8 cellular contexts compared by ENCODE assay signal in genomic region chr4:85474818-85475630, GRCh38. TPM values are rescaled to one million over a fixed set of nuclear protein-coding genes. Genes with fewer than 3 reads are reported as not detected.
DNase-seq lines count a peak whose midpoint lies in the region; ATAC-seq and TF ChIP-seq lines count a peak whose summit lies in the region.

ARHGAP24 (plus strand) TSS chr4:85475150.

- peaks cover 3% of the 10 kb centered on the region for H3K9me3 Mint-ChIP-seq in activated naive CD8-positive, alpha-beta T cell treated with anti-CD3 and anti-CD28 coated beads, Interleukin-2, amount 50 U/mL, for 24 hours

- H3K4me3 ChIP-seq in cardiac muscle cell, result peak within 1 kb of the TSS; percentile 38
- H3K4me3 ChIP-seq in osteoblast (ENCODE audit: insufficient read depth, low read length), result peak within 1 kb of the TSS; percentile 80

- H3K4me1 ChIP-seq in cardiac muscle cell (ENCODE audit: low read depth) (peaks cover 5% of the 10 kb centered on the region), osteoblast (ENCODE audit: insufficient read depth, low read length) (peaks cover 9% of the 10 kb centered on the region)

- no peaks in the 10 kb centered on the region for H3K36me3 ChIP-seq in cardiac muscle cell
- H3K36me3 ChIP-seq in osteoblast (ENCODE audit: insufficient read depth, low read length), result no peaks in the 10 kb centered on the region

- H3K27me3 Mint-ChIP-seq in activated naive CD8-positive, alpha-beta T cell treated with anti-CD3 and anti-CD28 coated beads, Interleukin-2, amount 50 U/mL, for 24 hours, result peaks cover 24% of the 10 kb centered on the region

- H3K4me3 Mint-ChIP-seq in activated naive CD8-positive, alpha-beta T cell treated with anti-CD3 and anti-CD28 coated beads, Interleukin-2, amount 50 U/mL, for 24 hours, result peak within 1 kb of the TSS; percentile 59

- TF ChIP-seq CTCF in cardiac muscle cell (IDR thresholded peaks at IDR 0.05; ENCODE audit: low read depth, low read length), result no peak
- TF ChIP-seq CTCF in osteoblast (IDR thresholded peaks at IDR 0.05; ENCODE audit: extremely low read depth, low read depth, low read length), result no peak

- H2AFZ ChIP-seq in osteoblast (ENCODE audit: low read length), result peak within 1 kb of the TSS; percentile 90

- H3K9me3 ChIP-seq in cardiac muscle cell (ENCODE audit: low read depth), result no peaks in the 10 kb centered on the region
- H3K9me3 ChIP-seq in osteoblast (ENCODE audit: low read depth, low read length), result no peaks in the 10 kb centered on the region

- no peaks in the 10 kb centered on the region for H3K79me2 ChIP-seq in osteoblast (ENCODE audit: insufficient read depth, low read length)

- H3K4me1 Mint-ChIP-seq in activated naive CD8-positive, alpha-beta T cell treated with anti-CD3 and anti-CD28 coated beads, Interleukin-2, amount 50 U/mL, for 24 hours, result peaks cover 3% of the 10 kb centered on the region

- DNase-seq in D341Med (ENCODE audit: low spot score), result peak; percentile 63
- peak; percentile 77 for DNase-seq in NCI-H524 treated with DMSO at 0.1 percent for 48 hours (lab: John Stamatoyannopoulos, UW)
- peak; percentile 53 for DNase-seq in activated naive CD8-positive, alpha-beta T cell treated with anti-CD3 and anti-CD28 coated beads, Interleukin-2, amount 50 U/mL, for 24 hours
- peak; percentile 96 to 99 for DNase-seq in cardiac muscle cell (ENCODE audit: low read depth in 1 of 2, low spot score in 1 of 2)
- peak; percentile 95 for DNase-seq in osteoblast (ENCODE audit: insufficient read length, low spot score, missing footprints)
- no peak for DNase-seq in NK-92 treated with Interleukin-12 subunit alpha and Interleukin-12 subunit beta, amount 100 ng/mL, for 24 hours (lab: John Stamatoyannopoulos, UW)

- H3K36me3 Mint-ChIP-seq in activated naive CD8-positive, alpha-beta T cell treated with anti-CD3 and anti-CD28 coated beads, Interleukin-2, amount 50 U/mL, for 24 hours (ENCODE audit: low read depth), result no peaks in the 10 kb centered on the region

- H3K27me3 ChIP-seq in cardiac muscle cell (no peaks in the 10 kb centered on the region), osteoblast (ENCODE audit: insufficient read depth, low read length) (no peaks in the 10 kb centered on the region)

- no peak within 1 kb of the TSS for H3K27ac Mint-ChIP-seq in activated naive CD8-positive, alpha-beta T cell treated with anti-CD3 and anti-CD28 coated beads, Interleukin-2, amount 50 U/mL, for 24 hours

- peak; percentile 89 for ATAC-seq in GM19372 (IDR thresholded peaks at IDR 0.05; ENCODE audit: low read depth, unreplicated experiment)
- ATAC-seq in HG03378 (IDR thresholded peaks at IDR 0.05; ENCODE audit: unreplicated experiment), result peak; percentile 92
- ATAC-seq in activated naive CD8-positive, alpha-beta T cell treated with anti-CD3 and anti-CD28 coated beads, Interleukin-2, amount 50 U/mL, for 24 hours, result peak; percentile 93

- H4K20me1 ChIP-seq in osteoblast (ENCODE audit: insufficient read depth, low read length), result no peaks in the 10 kb centered on the region

- H3K27ac ChIP-seq in cardiac muscle cell (peak within 1 kb of the TSS; percentile 77), osteoblast (ENCODE audit: low read depth, low read length) (peak within 1 kb of the TSS; percentile 31)

- peak within 1 kb of the TSS; percentile 86 for H3K4me2 ChIP-seq in osteoblast (ENCODE audit: insufficient read depth, low read length)

RNA-seq across cellular contexts. Expression of gene ARHGAP24, which starts in this region (rescaled TPM):
- total RNA-seq in cardiac muscle cell (8.6 and 10.4 TPM in 2 replicates), osteoblast (52.5 and 81.3 TPM in 2 replicates)
- polyA plus RNA-seq in cardiac muscle cell, result 5.1 and 9.7 TPM in 2 replicates
